23 cellular contexts compared by ENCODE assay signal in genomic region chr10:92436611-92437010, GRCh38.
"Had no signal": no experiment of that assay in that cellular context is flagged by ENCODE, and none has a peak within 500 bp of the region (broad histone marks: within the 10 kb centered on the region; RNA-seq: fewer than 3 reads in every experiment).

No MANE protein-coding gene starts in this region.

- DNase-seq: dermis blood vessel endothelial cell; dorsolateral prefrontal cortex; effector CD4-positive, alpha-beta T cell; effector memory CD4-positive, alpha-beta T cell; foreskin keratinocyte; heart left ventricle; hypothalamus; immature natural killer cell; left cardiac atrium; left lung; left ventricle myocardium superior; lower lobe of right lung; mesenchymal stem cell; mucosa of descending colon; naive B cell had no signal

- FAIRE-seq: endothelial cell of umbilical vein, frontal cortex, keratinocyte had no signal

- H3K27me3 Mint-ChIP-seq: naive B cell had no signal

- H3K36me3 ChIP-seq: esophagus muscularis mucosa, gastroesophageal sphincter, heart left ventricle, left lung, lower lobe of right lung had no signal

- H3K27ac Mint-ChIP-seq: immature natural killer cell, mesothelial cell of epicardium, naive B cell had no signal

- H2AFZ ChIP-seq: hepatocyte had no signal

- H3K79me2 ChIP-seq: hepatocyte had no signal

- H3K4me1 Mint-ChIP-seq: immature natural killer cell, mesothelial cell of epicardium, naive B cell had no signal

- H3K27ac ChIP-seq: coronary artery, dorsolateral prefrontal cortex, esophagus muscularis mucosa, foreskin keratinocyte, gastroesophageal sphincter, heart left ventricle, hepatocyte, left lung, lower lobe of right lung had no signal

- H3K36me3 Mint-ChIP-seq: immature natural killer cell, mesothelial cell of epicardium, naive B cell had no signal

- ATAC-seq: foreskin keratinocyte, gastroesophageal sphincter, heart left ventricle, left cardiac atrium, left lung, left ventricle myocardium superior, lower lobe of right lung, mucosa of descending colon had no signal

- H3K4me3 Mint-ChIP-seq: immature natural killer cell, mesothelial cell of epicardium, naive B cell had no signal

- H3K4me1 ChIP-seq: foreskin keratinocyte, gastroesophageal sphincter, left lung, lower lobe of right lung had no signal

- H3K27me3 ChIP-seq: dorsolateral prefrontal cortex, esophagus muscularis mucosa, foreskin keratinocyte, gastroesophageal sphincter, heart left ventricle, hepatocyte, left lung had no signal

- H3K4me3 ChIP-seq: coronary artery, dorsolateral prefrontal cortex, esophagus muscularis mucosa, gastroesophageal sphincter, heart left ventricle, hepatocyte, left lung, lower lobe of right lung, mucosa of descending colon had no signal

- H3K9me3 ChIP-seq: esophagus muscularis mucosa, gastroesophageal sphincter, heart left ventricle, left lung, lower lobe of right lung, mucosa of descending colon had no signal

- H3K9me3 Mint-ChIP-seq: immature natural killer cell, mesothelial cell of epicardium, naive B cell had no signal

- H3K4me2 ChIP-seq: hepatocyte had no signal
